8 cellular contexts compared by ENCODE assay signal in genomic region chr3:193586526-193586925, GRCh38. TPM values are rescaled to one million over a fixed set of nuclear protein-coding genes. Genes with fewer than 3 reads are reported as not detected.
"Had no signal": no experiment of that assay in that cellular context is flagged by ENCODE, and none has a peak within 500 bp of the region (broad histone marks: within the 10 kb centered on the region; RNA-seq: fewer than 3 reads in every experiment).

No MANE protein-coding gene starts in this region.

- H3K27ac ChIP-seq: HL-60 had no signal

- H3K4me3 ChIP-seq: GM23338 had no signal

- FAIRE-seq: H1, HepG2 had no signal

- DNase-seq: H9, HCEC 1CT, KG1 had no signal

RNA-seq across cellular contexts. Expression of gene ATP13A4, which starts 31.8 kb away (rescaled TPM):
- total RNA-seq: GM23338, H1, HT1080 had no signal
- polyA plus RNA-seq: GM23338 had no signal
